ENCODE assay signal across 18 cellular contexts in genomic region chr7:121451367-121452073, GRCh38. TPM values are rescaled to one million over a fixed set of nuclear protein-coding genes. Genes with fewer than 3 reads are reported as not detected.
DNase-seq lines count a peak whose midpoint lies in the region; ATAC-seq and TF ChIP-seq lines count a peak whose summit lies in the region.
"Had no signal": no experiment of that assay in that cellular context is flagged by ENCODE, and none has a peak within 500 bp of the region (broad histone marks: within the 10 kb centered on the region; RNA-seq: fewer than 3 reads in every experiment).

No MANE protein-coding gene starts in this region.

- POLR2A ChIA-PET in activated B cell treated with CpG ODN at 0.5 μM for 24 hours (lab: Charles Lee), result interaction anchor here (0.9 kb wide), 1 partner anchor 13 kb away, joined by 6 read pairs; no protein-coding TSS in a partner anchor

- H3K27me3 Mint-ChIP-seq in activated B cell treated with CpG ODN at 0.5 μM for 24 hours (no peaks in the 10 kb centered on the region), memory B cell (no peaks in the 10 kb centered on the region)
- H3K27me3 Mint-ChIP-seq: CD4-positive, alpha-beta T cell had no signal

- H3K27ac Mint-ChIP-seq in activated B cell treated with CpG ODN at 0.5 μM for 24 hours (peak overlapping the region; percentile 76), memory B cell (peak overlapping the region; percentile 65)
- H3K27ac Mint-ChIP-seq: CD4-positive, alpha-beta T cell; H9; T-helper 1 cell treated with Interleukin-12 subunit alpha and Interleukin-12 subunit beta and Interleukin-4 antibody, amounts not matched to agents 30 μg/mL and 1 μg/mL, for 36 hours had no signal

- DNase-seq in activated B cell treated with CpG ODN at 0.5 μM for 24 hours (no peak), memory B cell (ENCODE audit: low spot score in 2 of 2) (no peak), NCI-H510A (lab: John Stamatoyannopoulos, UW) (no peak), GM20000 (ENCODE audit: low spot score) (no peak)
- DNase-seq: BE2C; Calu3; CD4-positive, alpha-beta T cell; DMS53; H9; NCI-H1417; NCI-H2029; NCI-H2171 treated with DMSO at 0.1 percent for 48 hours; NCI-H510A treated with DMSO at 0.1 percent for 48 hours; SHP77 treated with DMSO at 0.1 percent for 48 hours had no signal

- H3K4me3 Mint-ChIP-seq in activated B cell treated with CpG ODN at 0.5 μM for 24 hours, result no peak overlapping the region
- H3K4me3 Mint-ChIP-seq in memory B cell, result no peak overlapping the region
- H3K4me3 Mint-ChIP-seq: CD4-positive, alpha-beta T cell; H9; T-helper 1 cell treated with Interleukin-12 subunit alpha and Interleukin-12 subunit beta and Interleukin-4 antibody, amounts not matched to agents 30 μg/mL and 1 μg/mL, for 36 hours had no signal

- CTCF ChIA-PET in activated B cell treated with CpG ODN at 0.5 μM for 24 hours (lab: Charles Lee), result interaction anchor here (0.7 to 1.2 kb wide), 4 partner anchors 12 to 163 kb away, joined by 3 read pairs; partner anchors contain the start of gene FAM3C

- peak; percentile 57 for ATAC-seq in GM18868 (IDR thresholded peaks at IDR 0.05; ENCODE audit: unreplicated experiment)
- peak; percentile 41 for ATAC-seq in HG02610 (IDR thresholded peaks at IDR 0.05; ENCODE audit: unreplicated experiment)
- ATAC-seq in activated B cell treated with CpG ODN at 0.5 μM for 24 hours (ENCODE audit: low read depth), result peak; percentile 37
- ATAC-seq in memory B cell (ENCODE audit: low read depth), result peak; percentile 86
- no peak for ATAC-seq in GM18520 (IDR thresholded peaks at IDR 0.05; ENCODE audit: unreplicated experiment)

- H3K9me3 Mint-ChIP-seq in activated B cell treated with CpG ODN at 0.5 μM for 24 hours, result peaks cover 7% of the 10 kb centered on the region
- H3K9me3 Mint-ChIP-seq in memory B cell, result peaks cover 6% of the 10 kb centered on the region
- H3K9me3 Mint-ChIP-seq: CD4-positive, alpha-beta T cell; H9 had no signal

- H3K36me3 Mint-ChIP-seq in activated B cell treated with CpG ODN at 0.5 μM for 24 hours (ENCODE audit: low read depth) (no peaks in the 10 kb centered on the region), memory B cell (no peaks in the 10 kb centered on the region)

- TF ChIP-seq CTCF in activated B cell treated with CpG ODN at 0.5 μM for 24 hours (IDR thresholded peaks at IDR 0.05), result no peak
- no peak for TF ChIP-seq CTCF in GM20000 (IDR thresholded peaks at IDR 0.05; ENCODE audit: extremely low read depth, missing control alignments)

- H3K4me1 Mint-ChIP-seq in activated B cell treated with CpG ODN at 0.5 μM for 24 hours, result peaks cover 16% of the 10 kb centered on the region
- H3K4me1 Mint-ChIP-seq in memory B cell, result peaks cover 11% of the 10 kb centered on the region

- intact Hi-C loops in activated B cell treated with CpG ODN at 0.5 μM for 24 hours (cut with micrococcal nuclease), result no loop called here

RNA-seq across cellular contexts. Expression of gene FAM3C, which starts 55.4 kb away (rescaled TPM):
- 54.8 and 59.3 TPM in 2 replicates for total RNA-seq in activated B cell treated with CpG ODN at 0.5 μM for 24 hours
